7 cellular contexts compared by ENCODE assay signal in genomic region chr19:23304238-23304637, GRCh38.
"Had no signal": no experiment of that assay in that cellular context is flagged by ENCODE, and none has a peak within 500 bp of the region (broad histone marks: within the 10 kb centered on the region; RNA-seq: fewer than 3 reads in every experiment).

No MANE protein-coding gene starts in this region.

- H3K27ac ChIP-seq: GM23248, HL-60 had no signal

- H3K4me3 ChIP-seq: GM23248 had no signal

- FAIRE-seq: H54 had no signal

- H2AFZ ChIP-seq: GM23248 had no signal

- DNase-seq: GM23248, GOT3, H9, HCEC 1CT, KG1 had no signal

- H3K9ac ChIP-seq: GM23248 had no signal
